In genomic region chr3:101381809-101382208, GRCh38 we compare ENCODE assay signal across 1 cellular context.
TF ChIP-seq lines count a peak whose summit lies in the region.

No MANE protein-coding gene starts in this region.

TF ChIP-seq in endothelial cell of umbilical vein, 7 proteins besides CTCF, POLR2A, EP300 and RAD21:
- TF ChIP-seq FOS (IDR thresholded peaks at IDR 0.05; ENCODE audit: borderline replicate concordance, insufficient read depth, low read length) (no peak), POLR2AphosphoS5 (IDR thresholded peaks at IDR 0.05; ENCODE audit: insufficient read depth, low read depth, low read length) (no peak)
TF ChIP-seq in endothelial cell of umbilical vein: peak in this region for 0.
